Comparison of ENCODE assay signal across 8 cellular contexts in genomic region chr13:100542546-100543156, GRCh38. TPM values are rescaled to one million over a fixed set of nuclear protein-coding genes. Genes with fewer than 3 reads are reported as not detected.
DNase-seq lines count a peak whose midpoint lies in the region; ATAC-seq and TF ChIP-seq lines count a peak whose summit lies in the region.

No MANE protein-coding gene starts in this region.

- H3K56ac ChIP-seq in mesendoderm (ENCODE audit: low read length): no peak overlapping the region

- DNase-seq in natural killer cell (no peak), activated B cell treated with CpG ODN at 0.5 μM for 24 hours (no peak), kidney tubule cell (ENCODE audit: low spot score) (peak; percentile 35), mesendoderm (no peak)
- DNase-seq in natural killer cell treated with Interleukin-12 subunit alpha and Interleukin-12 subunit beta and Interleukin-15 and Interleukin-18, amount 100 ng/mL, for 72 hours (ENCODE audit: low spot score): no peak
- no peak for DNase-seq in effector CD8-positive, alpha-beta T cell (lab: John Stamatoyannopoulos, UW)

- no peaks in the 10 kb centered on the region for H3K79me2 ChIP-seq in mesendoderm (ENCODE audit: control insufficient read depth, insufficient read depth, low read length)

- no peaks in the 10 kb centered on the region for H3K79me1 ChIP-seq in mesendoderm (ENCODE audit: low read length)

- H4K5ac ChIP-seq in mesendoderm (ENCODE audit: low read length): no peak overlapping the region

- WGBS in mesendoderm (ENCODE audit: extremely low coverage, insufficient coverage, low lambda C conversion rate): no CpG with 5 or more reads among the region's 12 CpGs

- no peak overlapping the region for H2BK120ac ChIP-seq in mesendoderm (ENCODE audit: low read depth, low read length)

- no peaks in the 10 kb centered on the region for H3K9me3 Mint-ChIP-seq in natural killer cell
- H3K9me3 Mint-ChIP-seq in natural killer cell treated with Interleukin-12 subunit alpha and Interleukin-12 subunit beta and Interleukin-15 and Interleukin-18, amount 100 ng/mL, for 72 hours: no peaks in the 10 kb centered on the region
- H3K9me3 Mint-ChIP-seq in activated B cell treated with CpG ODN at 0.5 μM for 24 hours: no peaks in the 10 kb centered on the region

- peak; percentile 43 for TF ChIP-seq CTCF in natural killer cell (IDR thresholded peaks at IDR 0.05)
- TF ChIP-seq CTCF in activated B cell treated with CpG ODN at 0.5 μM for 24 hours (IDR thresholded peaks at IDR 0.05): peak; percentile 28

- no peak overlapping the region for H3K23ac ChIP-seq in mesendoderm (ENCODE audit: low read length)

- H3K4me3 ChIP-seq in mesendoderm (ENCODE audit: low read length): no peak overlapping the region

- H3K4me1 Mint-ChIP-seq in natural killer cell: peaks cover 5 to 12% of the 10 kb centered on the region in 2 donors
- peaks cover 5 to 7% of the 10 kb centered on the region in 2 donors for H3K4me1 Mint-ChIP-seq in natural killer cell treated with Interleukin-12 subunit alpha and Interleukin-12 subunit beta and Interleukin-15 and Interleukin-18, amount 100 ng/mL, for 72 hours (ENCODE audit: low read depth in 2 of 2)
- peaks cover 6% of the 10 kb centered on the region for H3K4me1 Mint-ChIP-seq in activated B cell treated with CpG ODN at 0.5 μM for 24 hours

- no peaks in the 10 kb centered on the region for H3K27me3 ChIP-seq in mesendoderm (ENCODE audit: insufficient read depth, low read length, poor library complexity)

- H3K4ac ChIP-seq in mesendoderm (ENCODE audit: low read depth, low read length): no peak overlapping the region

- no peak overlapping the region for H3K27ac ChIP-seq in mesendoderm (ENCODE audit: low read depth, low read length)

- H2BK5ac ChIP-seq in mesendoderm (ENCODE audit: low read length): no peak overlapping the region

- H3K36me3 Mint-ChIP-seq in natural killer cell (no peaks in the 10 kb centered on the region), activated B cell treated with CpG ODN at 0.5 μM for 24 hours (ENCODE audit: low read depth) (peaks cover 3% of the 10 kb centered on the region)
- H3K36me3 Mint-ChIP-seq in natural killer cell treated with Interleukin-12 subunit alpha and Interleukin-12 subunit beta and Interleukin-15 and Interleukin-18, amount 100 ng/mL, for 72 hours: no peaks in the 10 kb centered on the region

- H3K4me3 Mint-ChIP-seq in natural killer cell (no peak overlapping the region), activated B cell treated with CpG ODN at 0.5 μM for 24 hours (no peak overlapping the region)
- H3K4me3 Mint-ChIP-seq in natural killer cell treated with Interleukin-12 subunit alpha and Interleukin-12 subunit beta and Interleukin-15 and Interleukin-18, amount 100 ng/mL, for 72 hours: no peak overlapping the region

- H3K4me1 ChIP-seq in mesendoderm (ENCODE audit: control insufficient read depth, low read depth, low read length): no peaks in the 10 kb centered on the region

- H3K27me3 Mint-ChIP-seq in natural killer cell (ENCODE audit: low read depth in 2 of 2): no peaks in the 10 kb centered on the region
- no peaks in the 10 kb centered on the region for H3K27me3 Mint-ChIP-seq in natural killer cell treated with Interleukin-12 subunit alpha and Interleukin-12 subunit beta and Interleukin-15 and Interleukin-18, amount 100 ng/mL, for 72 hours
- no peaks in the 10 kb centered on the region for H3K27me3 Mint-ChIP-seq in activated B cell treated with CpG ODN at 0.5 μM for 24 hours

- no peak overlapping the region for H2BK15ac ChIP-seq in mesendoderm (replicated peaks; ENCODE audit: low read depth)

- CTCF ChIA-PET in activated B cell treated with CpG ODN at 0.5 μM for 24 hours (lab: Charles Lee): interaction anchor here (1.3 kb wide), 1 partner anchor 28 kb away, joined by 6 read pairs; no protein-coding TSS in a partner anchor

- ATAC-seq in natural killer cell: peak in 2 of 3 donors; percentile 35 to 37
- ATAC-seq in natural killer cell treated with Interleukin-12 subunit alpha and Interleukin-12 subunit beta and Interleukin-15 and Interleukin-18, amount 100 ng/mL, for 72 hours: no peak
- peak; percentile 85 for ATAC-seq in GM21786 (IDR thresholded peaks at IDR 0.05; ENCODE audit: unreplicated experiment)
- peak; percentile 74 for ATAC-seq in activated B cell treated with CpG ODN at 0.5 μM for 24 hours (ENCODE audit: low read depth)

- H3K18ac ChIP-seq in mesendoderm (ENCODE audit: low read length): no peak overlapping the region

- TF ChIP-seq RAD21 in Ishikawa (IDR thresholded peaks at IDR 0.05; ENCODE audit: low read depth): peak; percentile 38; the same call in 1 of the 2 replicates

- no peak overlapping the region for H4K8ac ChIP-seq in mesendoderm (ENCODE audit: low read depth, low read length)

- no peaks in the 10 kb centered on the region for H3K36me3 ChIP-seq in mesendoderm (ENCODE audit: control insufficient read depth, insufficient read depth, low read length)

- H3K27ac Mint-ChIP-seq in natural killer cell: no peak overlapping the region
- H3K27ac Mint-ChIP-seq in natural killer cell treated with Interleukin-12 subunit alpha and Interleukin-12 subunit beta and Interleukin-15 and Interleukin-18, amount 100 ng/mL, for 72 hours: no peak overlapping the region
- H3K27ac Mint-ChIP-seq in activated B cell treated with CpG ODN at 0.5 μM for 24 hours: no peak overlapping the region

- H3K9ac ChIP-seq in mesendoderm (ENCODE audit: low read length): no peak overlapping the region

- H3K4me2 ChIP-seq in mesendoderm (ENCODE audit: low read length): no peak overlapping the region

- no peak for TF ChIP-seq EP300 in Ishikawa (IDR thresholded peaks at IDR 0.05; ENCODE audit: borderline replicate concordance)

- H2AK5ac ChIP-seq in mesendoderm (ENCODE audit: low read length): no peak overlapping the region

- intact Hi-C loops in natural killer cell (cut with micrococcal nuclease): loop anchor here (2.0 kb wide), 1 partner anchor 886 kb away; no protein-coding TSS in a partner anchor
- intact Hi-C loops in activated B cell treated with CpG ODN at 0.5 μM for 24 hours (cut with micrococcal nuclease): loop anchor here (1.0 kb wide), 1 partner anchor 886 kb away; no protein-coding TSS in a partner anchor

- POLR2A ChIA-PET in activated B cell treated with CpG ODN at 0.5 μM for 24 hours (lab: Charles Lee): no interaction called here

TF ChIP-seq in Ishikawa, 13 proteins besides CTCF, POLR2A, EP300 and RAD21:
- TF ChIP-seq CREB1 (IDR thresholded peaks at IDR 0.05; ENCODE audit: low read depth): no peak
- no peak for TF ChIP-seq ZBTB7A (IDR thresholded peaks at IDR 0.05; ENCODE audit: low read depth)
- no peak for TF ChIP-seq TAF1 (IDR thresholded peaks at IDR 0.05; ENCODE audit: low read depth)
- TF ChIP-seq YY1 (IDR thresholded peaks at IDR 0.05; ENCODE audit: low read depth): no peak
- TF ChIP-seq NFIC (IDR thresholded peaks at IDR 0.05): no peak
- TF ChIP-seq MAX (IDR thresholded peaks at IDR 0.05): no peak
- TF ChIP-seq EGR1 (IDR thresholded peaks at IDR 0.05): no peak

RNA-seq across cellular contexts. Expression of gene GGACT, which starts 45.9 kb away (rescaled TPM):
- 10 to 100 TPM in 2 of 3 donors, 1 to 10 TPM in 1; 8.8 to 16.4 (median 15.1) TPM for total RNA-seq in natural killer cell
- total RNA-seq in natural killer cell treated with Interleukin-12 subunit alpha and Interleukin-12 subunit beta and Interleukin-15 and Interleukin-18, amount 100 ng/mL, for 72 hours: 1 to 10 TPM; 4.2 to 7.7 TPM
- total RNA-seq in activated B cell treated with CpG ODN at 0.5 μM for 24 hours: 6.5 and 7.5 TPM in 2 replicates
- polyA plus RNA-seq in mesendoderm (2013, experiment 1 of 2): 0.94 TPM
- polyA plus RNA-seq in mesendoderm (2013, experiment 2 of 2): 0.63 TPM

Comparison
In these comparisons a context has a peak if more than half of its experiments do, and no peak if none do; other contexts are left out.
1. ATAC-seq: peak in natural killer cell (2 of 3), GM21786 (single experiment) and activated B cell treated with CpG ODN at 0.5 μM for 24 hours (single experiment); none in natural killer cell treated with Interleukin-12 subunit alpha and Interleukin-12 subunit beta and Interleukin-15 and Interleukin-18, amount 100 ng/mL, for 72 hours (0 of 2).